ENCODE assay signal across 1 cellular context in the genomic region with DNA sequence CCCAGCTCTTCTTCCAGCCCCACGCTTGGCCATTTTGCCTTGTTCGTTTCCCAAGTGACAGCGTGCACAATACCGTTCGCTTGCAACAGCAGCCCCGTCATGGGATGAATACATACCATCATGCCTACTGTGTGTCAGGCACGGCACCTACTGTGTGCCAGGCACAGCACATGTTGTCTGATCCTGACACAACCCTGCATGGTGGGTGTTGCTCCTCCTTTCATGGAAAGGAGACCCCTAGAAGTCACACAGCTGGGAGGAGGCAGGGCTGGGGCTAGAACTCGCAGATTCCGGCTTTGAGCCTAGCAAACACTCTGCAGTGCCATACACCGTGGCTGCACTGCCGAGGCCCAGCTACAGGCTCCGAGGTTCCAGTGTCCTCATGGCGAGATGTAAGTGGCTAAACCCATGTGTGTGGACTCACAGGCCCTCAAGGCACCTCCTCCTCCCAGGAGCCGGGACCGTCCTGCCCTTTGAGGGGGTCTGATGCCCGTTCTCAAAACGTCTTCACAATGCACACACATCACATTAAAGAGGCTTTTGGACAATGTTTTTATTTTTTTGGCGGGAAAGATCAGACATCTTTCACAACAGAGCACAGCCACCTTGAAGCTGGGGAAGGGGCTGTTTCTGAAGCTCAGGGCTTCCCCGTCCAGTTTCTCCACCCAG.
TF ChIP-seq lines count a peak whose summit lies in the region.

No MANE protein-coding gene starts in this region.

TF ChIP-seq in HepG2, 621 proteins besides CTCF, POLR2A, EP300 and RAD21 (continued from another document and continues in another):
- TF ChIP-seq, protein P1, sequence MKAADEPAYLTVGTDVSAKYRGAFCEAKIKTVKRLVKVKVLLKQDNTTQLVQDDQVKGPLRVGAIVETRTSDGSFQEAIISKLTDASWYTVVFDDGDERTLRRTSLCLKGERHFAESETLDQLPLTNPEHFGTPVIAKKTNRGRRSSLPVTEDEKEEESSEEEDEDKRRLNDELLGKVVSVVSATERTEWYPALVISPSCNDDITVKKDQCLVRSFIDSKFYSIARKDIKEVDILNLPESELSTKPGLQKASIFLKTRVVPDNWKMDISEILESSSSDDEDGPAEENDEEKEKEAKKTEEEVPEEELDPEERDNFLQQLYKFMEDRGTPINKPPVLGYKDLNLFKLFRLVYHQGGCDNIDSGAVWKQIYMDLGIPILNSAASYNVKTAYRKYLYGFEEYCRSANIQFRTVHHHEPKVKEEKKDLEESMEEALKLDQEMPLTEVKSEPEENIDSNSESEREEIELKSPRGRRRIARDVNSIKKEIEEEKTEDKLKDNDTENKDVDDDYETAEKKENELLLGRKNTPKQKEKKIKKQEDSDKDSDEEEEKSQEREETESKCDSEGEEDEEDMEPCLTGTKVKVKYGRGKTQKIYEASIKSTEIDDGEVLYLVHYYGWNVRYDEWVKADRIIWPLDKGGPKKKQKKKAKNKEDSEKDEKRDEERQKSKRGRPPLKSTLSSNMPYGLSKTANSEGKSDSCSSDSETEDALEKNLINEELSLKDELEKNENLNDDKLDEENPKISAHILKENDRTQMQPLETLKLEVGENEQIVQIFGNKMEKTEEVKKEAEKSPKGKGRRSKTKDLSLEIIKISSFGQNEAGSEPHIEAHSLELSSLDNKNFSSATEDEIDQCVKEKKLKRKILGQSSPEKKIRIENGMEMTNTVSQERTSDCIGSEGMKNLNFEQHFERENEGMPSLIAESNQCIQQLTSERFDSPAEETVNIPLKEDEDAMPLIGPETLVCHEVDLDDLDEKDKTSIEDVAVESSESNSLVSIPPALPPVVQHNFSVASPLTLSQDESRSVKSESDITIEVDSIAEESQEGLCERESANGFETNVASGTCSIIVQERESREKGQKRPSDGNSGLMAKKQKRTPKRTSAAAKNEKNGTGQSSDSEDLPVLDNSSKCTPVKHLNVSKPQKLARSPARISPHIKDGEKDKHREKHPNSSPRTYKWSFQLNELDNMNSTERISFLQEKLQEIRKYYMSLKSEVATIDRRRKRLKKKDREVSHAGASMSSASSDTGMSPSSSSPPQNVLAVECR (CRISPR knock-in tag; IDR thresholded peaks at IDR 0.05; ENCODE audit: borderline replicate concordance): no peak
- TF ChIP-seq ZFY (CRISPR knock-in tag; IDR thresholded peaks at IDR 0.05) (0 out of 2 replicates have a peak, but pooled peaks have one; percentile 7), FOSL2 (CRISPR knock-in tag; IDR thresholded peaks at IDR 0.05) (peak; percentile 28; the same call in 1 of the 2 replicates), JDP2 (CRISPR knock-in tag; IDR thresholded peaks at IDR 0.05; ENCODE audit: borderline replicate concordance) (no peak), ETV5 (CRISPR knock-in tag; IDR thresholded peaks at IDR 0.05; ENCODE audit: borderline replicate concordance) (no peak), CHD2 (IDR thresholded peaks at IDR 0.05; ENCODE audit: low read depth, low read length) (no peak), NKX3-1 (CRISPR knock-in tag; IDR thresholded peaks at IDR 0.05) (0 out of 2 replicates have a peak, but pooled peaks have one; percentile 63), ARID2 (CRISPR knock-in tag; IDR thresholded peaks at IDR 0.05; ENCODE audit: borderline replicate concordance) (peak; percentile 70; the same call in 1 of the 2 replicates), ZNF83 (CRISPR knock-in tag; IDR thresholded peaks at IDR 0.05; ENCODE audit: borderline replicate concordance) (0 out of 2 replicates have a peak, but pooled peaks have one; percentile 31), ZNF644 (CRISPR knock-in tag; IDR thresholded peaks at IDR 0.05; ENCODE audit: low read depth) (0 out of 2 replicates have a peak, but pooled peaks have one; percentile 3), ZFP36 (IDR thresholded peaks at IDR 0.05; ENCODE audit: borderline replicate concordance, low read depth, low read length, partially characterized antibody) (no peak), CENPX (CRISPR knock-in tag; IDR thresholded peaks at IDR 0.05) (no peak), ZFP1 (CRISPR knock-in tag; IDR thresholded peaks at IDR 0.05) (no peak), GABPA (IDR thresholded peaks at IDR 0.05; ENCODE audit: low read depth, low read length) (no peak), GABPA (CRISPR knock-in tag; IDR thresholded peaks at IDR 0.05; ENCODE audit: low read depth) (no peak), ZNF572 (CRISPR knock-in tag; IDR thresholded peaks at IDR 0.05) (no peak), NRL (CRISPR knock-in tag; IDR thresholded peaks at IDR 0.05; ENCODE audit: borderline replicate concordance) (peak; percentile 93), REPIN1 (CRISPR knock-in tag; IDR thresholded peaks at IDR 0.05; ENCODE audit: borderline replicate concordance, low read depth) (peak; percentile 57), ZNF343 (CRISPR knock-in tag; IDR thresholded peaks at IDR 0.05) (0 out of 2 replicates have a peak, but pooled peaks have one; percentile 93), ZNF326 (CRISPR knock-in tag; IDR thresholded peaks at IDR 0.05; ENCODE audit: borderline replicate concordance) (peak; percentile 9; the same call in 1 of the 2 replicates), TBP (CRISPR knock-in tag; IDR thresholded peaks at IDR 0.05) (no peak), MLLT10 (CRISPR knock-in tag; IDR thresholded peaks at IDR 0.05) (no peak), ZNF510 (CRISPR knock-in tag; IDR thresholded peaks at IDR 0.05; ENCODE audit: low read depth) (no peak), GLI4 (CRISPR knock-in tag; IDR thresholded peaks at IDR 0.05; ENCODE audit: borderline replicate concordance) (no peak), HNRNPK (IDR thresholded peaks at IDR 0.05; ENCODE audit: low read depth, low read length, poor library complexity, severe bottlenecking) (no peak), ZNF713 (CRISPR knock-in tag; IDR thresholded peaks at IDR 0.05) (no peak), ZFP41 (CRISPR knock-in tag; IDR thresholded peaks at IDR 0.05; ENCODE audit: borderline replicate concordance) (0 out of 2 replicates have a peak, but pooled peaks have one; percentile 16), ZNF234 (CRISPR knock-in tag; conservative IDR thresholded peaks at IDR 0.05) (no peak)
- TF ChIP-seq, protein P2, sequence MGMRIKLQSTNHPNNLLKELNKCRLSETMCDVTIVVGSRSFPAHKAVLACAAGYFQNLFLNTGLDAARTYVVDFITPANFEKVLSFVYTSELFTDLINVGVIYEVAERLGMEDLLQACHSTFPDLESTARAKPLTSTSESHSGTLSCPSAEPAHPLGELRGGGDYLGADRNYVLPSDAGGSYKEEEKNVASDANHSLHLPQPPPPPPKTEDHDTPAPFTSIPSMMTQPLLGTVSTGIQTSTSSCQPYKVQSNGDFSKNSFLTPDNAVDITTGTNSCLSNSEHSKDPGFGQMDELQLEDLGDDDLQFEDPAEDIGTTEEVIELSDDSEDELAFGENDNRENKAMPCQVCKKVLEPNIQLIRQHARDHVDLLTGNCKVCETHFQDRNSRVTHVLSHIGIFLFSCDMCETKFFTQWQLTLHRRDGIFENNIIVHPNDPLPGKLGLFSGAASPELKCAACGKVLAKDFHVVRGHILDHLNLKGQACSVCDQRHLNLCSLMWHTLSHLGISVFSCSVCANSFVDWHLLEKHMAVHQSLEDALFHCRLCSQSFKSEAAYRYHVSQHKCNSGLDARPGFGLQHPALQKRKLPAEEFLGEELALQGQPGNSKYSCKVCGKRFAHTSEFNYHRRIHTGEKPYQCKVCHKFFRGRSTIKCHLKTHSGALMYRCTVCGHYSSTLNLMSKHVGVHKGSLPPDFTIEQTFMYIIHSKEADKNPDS (CRISPR knock-in tag; IDR thresholded peaks at IDR 0.05): no peak
- TF ChIP-seq, protein P3, sequence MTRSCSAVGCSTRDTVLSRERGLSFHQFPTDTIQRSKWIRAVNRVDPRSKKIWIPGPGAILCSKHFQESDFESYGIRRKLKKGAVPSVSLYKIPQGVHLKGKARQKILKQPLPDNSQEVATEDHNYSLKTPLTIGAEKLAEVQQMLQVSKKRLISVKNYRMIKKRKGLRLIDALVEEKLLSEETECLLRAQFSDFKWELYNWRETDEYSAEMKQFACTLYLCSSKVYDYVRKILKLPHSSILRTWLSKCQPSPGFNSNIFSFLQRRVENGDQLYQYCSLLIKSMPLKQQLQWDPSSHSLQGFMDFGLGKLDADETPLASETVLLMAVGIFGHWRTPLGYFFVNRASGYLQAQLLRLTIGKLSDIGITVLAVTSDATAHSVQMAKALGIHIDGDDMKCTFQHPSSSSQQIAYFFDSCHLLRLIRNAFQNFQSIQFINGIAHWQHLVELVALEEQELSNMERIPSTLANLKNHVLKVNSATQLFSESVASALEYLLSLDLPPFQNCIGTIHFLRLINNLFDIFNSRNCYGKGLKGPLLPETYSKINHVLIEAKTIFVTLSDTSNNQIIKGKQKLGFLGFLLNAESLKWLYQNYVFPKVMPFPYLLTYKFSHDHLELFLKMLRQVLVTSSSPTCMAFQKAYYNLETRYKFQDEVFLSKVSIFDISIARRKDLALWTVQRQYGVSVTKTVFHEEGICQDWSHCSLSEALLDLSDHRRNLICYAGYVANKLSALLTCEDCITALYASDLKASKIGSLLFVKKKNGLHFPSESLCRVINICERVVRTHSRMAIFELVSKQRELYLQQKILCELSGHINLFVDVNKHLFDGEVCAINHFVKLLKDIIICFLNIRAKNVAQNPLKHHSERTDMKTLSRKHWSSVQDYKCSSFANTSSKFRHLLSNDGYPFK (CRISPR knock-in tag; IDR thresholded peaks at IDR 0.05; ENCODE audit: borderline replicate concordance): peak; percentile 60
- TF ChIP-seq, protein P4, sequence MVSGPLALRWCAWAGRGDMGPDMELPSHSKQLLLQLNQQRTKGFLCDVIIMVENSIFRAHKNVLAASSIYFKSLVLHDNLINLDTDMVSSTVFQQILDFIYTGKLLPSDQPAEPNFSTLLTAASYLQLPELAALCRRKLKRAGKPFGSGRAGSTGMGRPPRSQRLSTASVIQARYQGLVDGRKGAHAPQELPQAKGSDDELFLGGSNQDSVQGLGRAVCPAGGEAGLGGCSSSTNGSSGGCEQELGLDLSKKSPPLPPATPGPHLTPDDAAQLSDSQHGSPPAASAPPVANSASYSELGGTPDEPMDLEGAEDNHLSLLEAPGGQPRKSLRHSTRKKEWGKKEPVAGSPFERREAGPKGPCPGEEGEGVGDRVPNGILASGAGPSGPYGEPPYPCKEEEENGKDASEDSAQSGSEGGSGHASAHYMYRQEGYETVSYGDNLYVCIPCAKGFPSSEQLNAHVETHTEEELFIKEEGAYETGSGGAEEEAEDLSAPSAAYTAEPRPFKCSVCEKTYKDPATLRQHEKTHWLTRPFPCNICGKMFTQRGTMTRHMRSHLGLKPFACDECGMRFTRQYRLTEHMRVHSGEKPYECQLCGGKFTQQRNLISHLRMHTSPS (CRISPR knock-in tag; IDR thresholded peaks at IDR 0.05; ENCODE audit: low read depth): peak; percentile 32; the same call in 1 of the 2 replicates
- TF ChIP-seq, protein P5, sequence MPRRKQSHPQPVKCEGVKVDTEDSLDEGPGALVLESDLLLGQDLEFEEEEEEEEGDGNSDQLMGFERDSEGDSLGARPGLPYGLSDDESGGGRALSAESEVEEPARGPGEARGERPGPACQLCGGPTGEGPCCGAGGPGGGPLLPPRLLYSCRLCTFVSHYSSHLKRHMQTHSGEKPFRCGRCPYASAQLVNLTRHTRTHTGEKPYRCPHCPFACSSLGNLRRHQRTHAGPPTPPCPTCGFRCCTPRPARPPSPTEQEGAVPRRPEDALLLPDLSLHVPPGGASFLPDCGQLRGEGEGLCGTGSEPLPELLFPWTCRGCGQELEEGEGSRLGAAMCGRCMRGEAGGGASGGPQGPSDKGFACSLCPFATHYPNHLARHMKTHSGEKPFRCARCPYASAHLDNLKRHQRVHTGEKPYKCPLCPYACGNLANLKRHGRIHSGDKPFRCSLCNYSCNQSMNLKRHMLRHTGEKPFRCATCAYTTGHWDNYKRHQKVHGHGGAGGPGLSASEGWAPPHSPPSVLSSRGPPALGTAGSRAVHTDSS (CRISPR knock-in tag; conservative IDR thresholded peaks at IDR 0.05): no peak
- TF ChIP-seq, protein P6, sequence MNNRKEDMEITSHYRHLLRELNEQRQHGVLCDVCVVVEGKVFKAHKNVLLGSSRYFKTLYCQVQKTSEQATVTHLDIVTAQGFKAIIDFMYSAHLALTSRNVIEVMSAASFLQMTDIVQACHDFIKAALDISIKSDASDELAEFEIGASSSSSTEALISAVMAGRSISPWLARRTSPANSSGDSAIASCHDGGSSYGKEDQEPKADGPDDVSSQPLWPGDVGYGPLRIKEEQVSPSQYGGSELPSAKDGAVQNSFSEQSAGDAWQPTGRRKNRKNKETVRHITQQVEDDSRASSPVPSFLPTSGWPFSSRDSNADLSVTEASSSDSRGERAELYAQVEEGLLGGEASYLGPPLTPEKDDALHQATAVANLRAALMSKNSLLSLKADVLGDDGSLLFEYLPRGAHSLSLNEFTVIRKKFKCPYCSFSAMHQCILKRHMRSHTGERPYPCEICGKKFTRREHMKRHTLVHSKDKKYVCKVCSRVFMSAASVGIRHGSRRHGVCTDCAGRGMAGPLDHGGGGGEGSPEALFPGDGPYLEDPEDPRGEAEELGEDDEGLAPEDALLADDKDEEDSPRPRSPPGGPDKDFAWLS (CRISPR knock-in tag; IDR thresholded peaks at IDR 0.05; ENCODE audit: borderline replicate concordance): no peak
- TF ChIP-seq, protein P7, sequence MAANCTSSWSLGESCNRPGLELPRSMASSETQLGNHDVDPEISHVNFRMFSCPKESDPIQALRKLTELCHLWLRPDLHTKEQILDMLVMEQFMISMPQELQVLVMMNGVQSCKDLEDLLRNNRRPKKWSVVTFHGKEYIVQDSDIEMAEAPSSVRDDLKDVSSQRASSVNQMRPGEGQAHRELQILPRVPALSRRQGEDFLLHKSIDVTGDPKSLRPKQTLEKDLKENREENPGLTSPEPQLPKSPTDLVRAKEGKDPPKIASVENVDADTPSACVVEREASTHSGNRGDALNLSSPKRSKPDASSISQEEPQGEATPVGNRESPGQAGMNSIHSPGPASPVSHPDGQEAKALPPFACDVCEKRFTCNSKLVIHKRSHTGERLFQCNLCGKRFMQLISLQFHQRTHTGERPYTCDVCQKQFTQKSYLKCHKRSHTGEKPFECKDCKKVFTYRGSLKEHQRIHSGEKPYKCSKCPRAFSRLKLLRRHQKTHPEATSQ (CRISPR knock-in tag; IDR thresholded peaks at IDR 0.05; ENCODE audit: borderline replicate concordance): 0 out of 2 replicates have a peak, but pooled peaks have one; percentile 88
- TF ChIP-seq, protein P8, sequence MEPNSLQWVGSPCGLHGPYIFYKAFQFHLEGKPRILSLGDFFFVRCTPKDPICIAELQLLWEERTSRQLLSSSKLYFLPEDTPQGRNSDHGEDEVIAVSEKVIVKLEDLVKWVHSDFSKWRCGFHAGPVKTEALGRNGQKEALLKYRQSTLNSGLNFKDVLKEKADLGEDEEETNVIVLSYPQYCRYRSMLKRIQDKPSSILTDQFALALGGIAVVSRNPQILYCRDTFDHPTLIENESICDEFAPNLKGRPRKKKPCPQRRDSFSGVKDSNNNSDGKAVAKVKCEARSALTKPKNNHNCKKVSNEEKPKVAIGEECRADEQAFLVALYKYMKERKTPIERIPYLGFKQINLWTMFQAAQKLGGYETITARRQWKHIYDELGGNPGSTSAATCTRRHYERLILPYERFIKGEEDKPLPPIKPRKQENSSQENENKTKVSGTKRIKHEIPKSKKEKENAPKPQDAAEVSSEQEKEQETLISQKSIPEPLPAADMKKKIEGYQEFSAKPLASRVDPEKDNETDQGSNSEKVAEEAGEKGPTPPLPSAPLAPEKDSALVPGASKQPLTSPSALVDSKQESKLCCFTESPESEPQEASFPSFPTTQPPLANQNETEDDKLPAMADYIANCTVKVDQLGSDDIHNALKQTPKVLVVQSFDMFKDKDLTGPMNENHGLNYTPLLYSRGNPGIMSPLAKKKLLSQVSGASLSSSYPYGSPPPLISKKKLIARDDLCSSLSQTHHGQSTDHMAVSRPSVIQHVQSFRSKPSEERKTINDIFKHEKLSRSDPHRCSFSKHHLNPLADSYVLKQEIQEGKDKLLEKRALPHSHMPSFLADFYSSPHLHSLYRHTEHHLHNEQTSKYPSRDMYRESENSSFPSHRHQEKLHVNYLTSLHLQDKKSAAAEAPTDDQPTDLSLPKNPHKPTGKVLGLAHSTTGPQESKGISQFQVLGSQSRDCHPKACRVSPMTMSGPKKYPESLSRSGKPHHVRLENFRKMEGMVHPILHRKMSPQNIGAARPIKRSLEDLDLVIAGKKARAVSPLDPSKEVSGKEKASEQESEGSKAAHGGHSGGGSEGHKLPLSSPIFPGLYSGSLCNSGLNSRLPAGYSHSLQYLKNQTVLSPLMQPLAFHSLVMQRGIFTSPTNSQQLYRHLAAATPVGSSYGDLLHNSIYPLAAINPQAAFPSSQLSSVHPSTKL (CRISPR knock-in tag; IDR thresholded peaks at IDR 0.05): no peak
